ENCODE assay signal across 9 cellular contexts in the genomic region with DNA sequence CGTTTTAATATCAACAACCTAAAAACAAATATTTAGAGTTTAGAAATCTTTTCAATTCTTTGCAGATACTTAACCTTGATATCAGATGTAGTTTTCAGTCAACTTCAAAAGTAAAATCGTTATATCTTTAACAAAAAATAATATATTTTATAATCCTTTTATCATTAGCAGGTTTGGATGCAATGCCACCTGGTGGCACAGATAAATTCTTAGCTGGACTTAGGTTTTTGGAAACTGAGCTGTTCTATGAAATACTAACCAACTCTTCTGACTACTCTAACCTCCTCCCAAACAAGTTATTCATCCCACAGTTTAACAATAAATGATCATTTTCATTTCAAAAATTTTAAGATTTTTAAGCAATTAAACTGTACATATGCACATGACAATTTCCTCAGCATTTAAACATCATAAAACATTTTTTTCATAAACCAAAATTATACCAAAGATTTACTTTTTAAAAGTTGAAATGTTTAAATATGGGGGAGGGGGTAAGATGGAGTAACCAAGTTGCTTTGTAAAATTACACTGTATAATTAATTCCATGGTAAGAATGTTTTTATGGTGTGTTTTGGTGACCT. TPM values are rescaled to one million over a fixed set of nuclear protein-coding genes. Genes with fewer than 3 reads are reported as not detected.
DNase-seq lines count a peak whose midpoint lies in the region; ATAC-seq, FAIRE-seq and TF ChIP-seq lines count a peak whose summit lies in the region.
"Had no signal": no experiment of that assay in that cellular context is flagged by ENCODE, and none has a peak within 500 bp of the region (broad histone marks: within the 10 kb centered on the region; RNA-seq: fewer than 3 reads in every experiment).

No MANE protein-coding gene starts in this region.

- FAIRE-seq in TTC549 (lab: Jason Lieb, UNC) = peak; percentile 90

- no peaks in the 10 kb centered on the region for H3K9me3 ChIP-seq in BE2C

- ATAC-seq in left colon (peak; percentile 67), HG03469 (IDR thresholded peaks at IDR 0.05; ENCODE audit: unreplicated experiment) (no peak)

- no peaks in the 10 kb centered on the region for H3K36me3 ChIP-seq in BE2C

- DNase-seq in BE2C (no peak), HS-5 (ENCODE audit: low read depth) (peak; percentile 60), left colon (no peak), dedifferentiated amniotic fluid mesenchymal stem cell (ENCODE audit: extremely low spot score) (no peak)
- no peak for DNase-seq in stimulated activated CD4-positive, alpha-beta T cell treated with anti-CD3 and anti-CD28 coated beads, Interleukin-4, amount 100 ng/mL, for 4 hours
- DNase-seq in activated CD4-positive, alpha-beta T cell treated with anti-CD3 and anti-CD28 coated beads, Interleukin-2, amount 50 U/mL, for 4 hours = no peak

- no peaks in the 10 kb centered on the region for H3K27me3 ChIP-seq in BE2C

- intact Hi-C loops in left colon (cut with DNase I, micrococcal nuclease) = no loop called here

- H3K4me1 ChIP-seq in BE2C = peaks cover 34% of the 10 kb centered on the region

- no peak overlapping the region; the same call in 1 of the 2 replicates for H3K4me3 ChIP-seq in BE2C (ENCODE audit: low read depth, low read length)
- H3K4me3 ChIP-seq: skin epidermis had no signal

- TF ChIP-seq CTCF in BE2C (IDR thresholded peaks at IDR 0.05; ENCODE audit: low read depth, low read length) = peak; percentile 70

RNA-seq across cellular contexts. Expression of gene HIBADH, which starts 56.9 kb away (rescaled TPM):
- polyA plus RNA-seq in BE2C (2012; ENCODE audit: insufficient read depth, insufficient read length, low read depth) = 7.8 TPM
- 10 to 100 TPM; 25.4 to 38.6 TPM for total RNA-seq in left colon
